1 cellular context compared by ENCODE assay signal in genomic region chr18:7760967-7761946, GRCh38.
TF ChIP-seq lines count a peak whose summit lies in the region.

No MANE protein-coding gene starts in this region.

TF ChIP-seq in HepG2, 621 proteins besides CTCF, POLR2A, EP300 and RAD21 (continued from another document and continues in another):
- TF ChIP-seq STAT6 (CRISPR knock-in tag; IDR thresholded peaks at IDR 0.05; ENCODE audit: borderline replicate concordance) = no peak
- TF ChIP-seq MTERF4 (CRISPR knock-in tag; IDR thresholded peaks at IDR 0.05) = no peak
- no peak for TF ChIP-seq ZNF788 (CRISPR knock-in tag; IDR thresholded peaks at IDR 0.05; ENCODE audit: borderline replicate concordance)
- TF ChIP-seq SYNCRIP (IDR thresholded peaks at IDR 0.05; ENCODE audit: insufficient read depth, low read depth, low read length) = no peak
- no peak for TF ChIP-seq ZC3H4 (CRISPR knock-in tag; IDR thresholded peaks at IDR 0.05; ENCODE audit: borderline replicate concordance)
- no peak for TF ChIP-seq ZNF644 (CRISPR knock-in tag; IDR thresholded peaks at IDR 0.05; ENCODE audit: low read depth)
- TF ChIP-seq RBAK (CRISPR knock-in tag; IDR thresholded peaks at IDR 0.05) = no peak
- TF ChIP-seq MAFF (IDR thresholded peaks at IDR 0.05; ENCODE audit: low read depth, low read length) = no peak
- TF ChIP-seq KLF6 (CRISPR knock-in tag; IDR thresholded peaks at IDR 0.05) = no peak
- 0 out of 2 replicates have a peak, but pooled peaks have one; percentile 15 for TF ChIP-seq CEBPG (CRISPR knock-in tag; IDR thresholded peaks at IDR 0.05)
- no peak for TF ChIP-seq GFI1 (CRISPR knock-in tag; IDR thresholded peaks at IDR 0.05; ENCODE audit: borderline replicate concordance)
- TF ChIP-seq ARID3A (IDR thresholded peaks at IDR 0.05; ENCODE audit: low read depth, low read length) = 0 out of 2 replicates have a peak, but pooled peaks have one; percentile 25
- no peak for TF ChIP-seq ZNF276 (CRISPR knock-in tag; IDR thresholded peaks at IDR 0.05; ENCODE audit: low read depth)
- no peak for TF ChIP-seq ZSCAN5A (CRISPR knock-in tag; IDR thresholded peaks at IDR 0.05; ENCODE audit: borderline replicate concordance)
- no peak for TF ChIP-seq SETDB1 (CRISPR knock-in tag; IDR thresholded peaks at IDR 0.05; ENCODE audit: borderline replicate concordance)
- TF ChIP-seq PATZ1 (CRISPR knock-in tag; IDR thresholded peaks at IDR 0.05) = no peak
- TF ChIP-seq ZBTB49 (CRISPR knock-in tag; IDR thresholded peaks at IDR 0.05; ENCODE audit: borderline replicate concordance) = no peak
- no peak for TF ChIP-seq PLRG1 (conservative IDR thresholded peaks at IDR 0.05)
- no peak for TF ChIP-seq ZNF496 (CRISPR knock-in tag; IDR thresholded peaks at IDR 0.05; ENCODE audit: insufficient replicate concordance)
- no peak for TF ChIP-seq SMAD3 (CRISPR knock-in tag; IDR thresholded peaks at IDR 0.05)
- peak; percentile 19; the same call in 1 of the 2 replicates for TF ChIP-seq ZNF362 (CRISPR knock-in tag; IDR thresholded peaks at IDR 0.05; ENCODE audit: borderline replicate concordance)
- no peak for TF ChIP-seq BCLAF1 (IDR thresholded peaks at IDR 0.05)
- TF ChIP-seq ARNT (IDR thresholded peaks at IDR 0.05) = no peak
- peak; percentile 69 for TF ChIP-seq ARID5B (CRISPR knock-in tag; IDR thresholded peaks at IDR 0.05)
- TF ChIP-seq ATAD3A (CRISPR knock-in tag; IDR thresholded peaks at IDR 0.05) = no peak
- TF ChIP-seq MTF2 (CRISPR knock-in tag; IDR thresholded peaks at IDR 0.05; ENCODE audit: borderline replicate concordance) = no peak
- no peak for TF ChIP-seq NFE2 (CRISPR knock-in tag; IDR thresholded peaks at IDR 0.05)
- no peak for TF ChIP-seq NKX3-1 (CRISPR knock-in tag; IDR thresholded peaks at IDR 0.05)
- TF ChIP-seq THAP8 (CRISPR knock-in tag; IDR thresholded peaks at IDR 0.05; ENCODE audit: borderline replicate concordance) = no peak
